In genomic region chr1:6966326-6966725, GRCh38 we compare ENCODE assay signal across 25 cellular contexts.
DNase-seq lines count a peak whose midpoint lies in the region; ATAC-seq, FAIRE-seq and TF ChIP-seq lines count a peak whose summit lies in the region.
"Had no signal": no experiment of that assay in that cellular context is flagged by ENCODE, and none has a peak within 500 bp of the region (broad histone marks: within the 10 kb centered on the region; RNA-seq: fewer than 3 reads in every experiment).

No MANE protein-coding gene starts in this region.

- ATAC-seq in K562, result no peak
- ATAC-seq: A549, GM12878 had no signal

- H2AFZ ChIP-seq in Karpas-422 (ENCODE audit: low read length) (no peak overlapping the region), K562 (ENCODE audit: low read depth, low read length) (no peak overlapping the region)

- H3K4me3 ChIP-seq in BLaER1 (no peak overlapping the region), Karpas-422 (ENCODE audit: low read length) (peak overlapping the region; percentile 46; the same call in 1 of the 2 replicates), K562 (no peak overlapping the region), skeletal muscle tissue (ENCODE audit: low read length in 3 of 3) (no peak overlapping the region), left ventricle myocardium inferior (no peak overlapping the region)
- H3K4me3 ChIP-seq: A549, GM12878 had no signal

- no peaks in the 10 kb centered on the region for H3K9me3 ChIP-seq in BLaER1
- H3K9me3 ChIP-seq in Karpas-422 (ENCODE audit: low read length), result no peaks in the 10 kb centered on the region
- no peaks in the 10 kb centered on the region for H3K9me3 ChIP-seq in K562 (replicated peaks; ENCODE audit: control insufficient read depth, insufficient read depth, low read depth, low read length)
- H3K9me3 ChIP-seq in skeletal muscle tissue (ENCODE audit: control insufficient read depth in 3 of 3, low read length in 3 of 3), result no peaks in the 10 kb centered on the region
- H3K9me3 ChIP-seq in left ventricle myocardium inferior (replicated peaks), result no peaks in the 10 kb centered on the region
- H3K9me3 ChIP-seq: A549 had no signal

- no peak for FAIRE-seq in K562 (lab: Jason Lieb, UNC)
- FAIRE-seq: A549, GM12878, GM12892, GM18507 had no signal

- H3K9me1 ChIP-seq in K562 (ENCODE audit: control insufficient read depth, insufficient read depth, low read length), result no peaks in the 10 kb centered on the region

- no TSS peak for BruUV-seq in K562 (replicated peaks; lab: Mats Ljungman, UMichigan)

- H3K4me2 ChIP-seq in BLaER1, result peak overlapping the region; percentile 92
- H3K4me2 ChIP-seq in Karpas-422 (ENCODE audit: low read depth, low read length, poor library complexity, severe bottlenecking), result peak overlapping the region; percentile 70
- no peak overlapping the region for H3K4me2 ChIP-seq in K562 (ENCODE audit: insufficient read depth, low read length)
- H3K4me2 ChIP-seq: A549 had no signal

- no peaks in the 10 kb centered on the region for H3K27me3 ChIP-seq in BLaER1
- H3K27me3 ChIP-seq in Karpas-422 (ENCODE audit: low read length), result no peaks in the 10 kb centered on the region; the same call in 1 of the 2 replicates
- peaks cover 45 to 53% of the 10 kb centered on the region in 2 experiments for H3K27me3 ChIP-seq in K562 (ENCODE audit: control insufficient read depth in 2 of 2, insufficient read depth in 2 of 2, low read length in 2 of 2)
- peaks cover 0 to 22% (median 0%) of the 10 kb centered on the region in 3 donors for H3K27me3 ChIP-seq in skeletal muscle tissue (ENCODE audit: control insufficient read depth in 3 of 3, insufficient read depth in 3 of 3, low read length in 3 of 3)
- H3K27me3 ChIP-seq in left ventricle myocardium inferior (ENCODE audit: low read depth), result peaks cover 58% of the 10 kb centered on the region

- no peak overlapping the region for H3K9ac ChIP-seq in BLaER1
- no peak overlapping the region for H3K9ac ChIP-seq in Karpas-422 (ENCODE audit: low read length)
- no peak overlapping the region for H3K9ac ChIP-seq in K562 (ENCODE audit: insufficient read depth in 1 of 2, low read depth in 2 of 2, low read length in 2 of 2)
- H3K9ac ChIP-seq in skeletal muscle tissue (ENCODE audit: low read depth in 1 of 3, low read length in 3 of 3), result peak overlapping the region in 1 of 3 donors; percentile 48

- no peaks in the 10 kb centered on the region for H3K36me3 ChIP-seq in BLaER1
- H3K36me3 ChIP-seq in Karpas-422 (ENCODE audit: insufficient read depth, low read length), result no peaks in the 10 kb centered on the region
- H3K36me3 ChIP-seq in K562 (ENCODE audit: control insufficient read depth, insufficient read depth, low read length), result no peaks in the 10 kb centered on the region
- no peaks in the 10 kb centered on the region for H3K36me3 ChIP-seq in skeletal muscle tissue (ENCODE audit: control insufficient read depth in 3 of 3, insufficient read depth in 3 of 3, low read length in 3 of 3)
- H3K36me3 ChIP-seq in left ventricle myocardium inferior, result no peaks in the 10 kb centered on the region

- H3K79me2 ChIP-seq in Karpas-422 (ENCODE audit: low read length), result no peaks in the 10 kb centered on the region
- no peaks in the 10 kb centered on the region for H3K79me2 ChIP-seq in K562 (ENCODE audit: control insufficient read depth, insufficient read depth, low read length)

- intact Hi-C loops in K562 (cut with micrococcal nuclease) (no loop called here), left ventricle myocardium inferior (cut with micrococcal nuclease) (no loop called here)

- POLR2A ChIA-PET in K562 (lab: Yijun Ruan, JAX), result interaction anchor here (0.6 kb wide), 1 partner anchor 100 kb away, joined by 3 read pairs; no protein-coding TSS in a partner anchor

- no peak for TF ChIP-seq EP300 in K562 (IDR thresholded peaks at IDR 0.05; ENCODE audit: low read length)

- H4K20me1 ChIP-seq in BLaER1 (peaks cover 4% of the 10 kb centered on the region; the same call in 1 of the 2 replicates), Karpas-422 (ENCODE audit: insufficient read depth, low read depth, low read length) (no peaks in the 10 kb centered on the region), K562 (replicated peaks; ENCODE audit: control insufficient read depth, insufficient read depth, low read length) (peaks cover 7% of the 10 kb centered on the region; the same call in 1 of the 2 replicates)

- H3K27ac ChIP-seq in BLaER1 (no peak overlapping the region), Karpas-422 (ENCODE audit: low read length) (no peak overlapping the region), K562 (ENCODE audit: extremely low read depth, low read depth, low read length) (no peak overlapping the region), skeletal muscle tissue (ENCODE audit: low read depth, low read length) (peak overlapping the region; percentile 21), left ventricle myocardium inferior (replicated peaks) (no peak overlapping the region)
- H3K27ac ChIP-seq: 22Rv1, A549 had no signal

- in situ Hi-C loops in K562 (cut with MboI), result no loop called here

- H3K9me2 ChIP-seq in Karpas-422 (replicated peaks; ENCODE audit: insufficient read depth, low read length), result no peaks in the 10 kb centered on the region

- no peak for TF ChIP-seq POLR2A in K562 (conservative IDR thresholded peaks at IDR 0.05)

- CTCF ChIA-PET in K562 (lab: Yijun Ruan, JAX; ENCODE audit: low intra/inter-chr PET ratio), result no interaction called here

- WGBS in K562 (ENCODE audit: insufficient coverage, low coverage, missing lambda C conversion rate), result 2% methylated on average over 5 of the region's 5 CpGs

- TF ChIP-seq CTCF in K562 (IDR thresholded peaks at IDR 0.05 in 2 of 3, conservative IDR thresholded peaks at IDR 0.05 in 1 of 3; ENCODE audit: insufficient read depth in 2 of 3, low read depth in 1 of 3, low read length in 3 of 3) (no peak), left ventricle myocardium inferior (IDR thresholded peaks at IDR 0.05; ENCODE audit: borderline replicate concordance) (no peak)

- H3K4me1 ChIP-seq in BLaER1 (peaks cover 88% of the 10 kb centered on the region), Karpas-422 (ENCODE audit: low read length) (peaks cover 45% of the 10 kb centered on the region), K562 (replicated peaks in 1 of 2; ENCODE audit: control insufficient read depth in 2 of 2, insufficient read depth in 2 of 2, low read length in 2 of 2) (peaks cover 0 to 20% of the 10 kb centered on the region in 2 experiments; a peak in 3 of 5 replicates), skeletal muscle tissue (ENCODE audit: control insufficient read depth in 3 of 3, insufficient read depth in 3 of 3, low read length in 3 of 3) (peaks cover 3 to 38% (median 33%) of the 10 kb centered on the region in 3 donors), left ventricle myocardium inferior (peaks cover 15% of the 10 kb centered on the region)

- DNase-seq in Karpas-422, result no peak
- DNase-seq in K562 (ENCODE audit: extremely low read depth in 1 of 4, low spot score in 3 of 4), result no peak
- no peak for DNase-seq in NCI-H510A treated with DMSO at 0.1 percent for 48 hours (lab: John Stamatoyannopoulos, UW)
- DNase-seq in stimulated activated CD4-positive, alpha-beta T cell treated with anti-CD3 and anti-CD28 coated beads, Interleukin-4, amount 100 ng/mL, for 24 hours, result no peak
- no peak for DNase-seq in left ventricle myocardium inferior
- DNase-seq: AML-193; C1 segment of cervical spinal cord; CD4-positive, alpha-beta memory T cell; CD4-positive, CD25-positive, alpha-beta regulatory T cell; CD8-positive, alpha-beta memory T cell; COR-L47; DMS 273 treated with DMSO at 0.1 percent for 48 hours; DMS153; DMS53; DMS79; DND-41; EL; GDM1 had no signal

- no peak for TF ChIP-seq RAD21 in K562 (CRISPR knock-in tag; conservative IDR thresholded peaks at IDR 0.05 in 1 of 2, IDR thresholded peaks at IDR 0.05 in 1 of 2)

TF ChIP-seq in K562, 482 proteins besides CTCF, POLR2A, EP300 and RAD21 (continues in another document):
- TF ChIP-seq ELF4 (CRISPR knock-in tag; IDR thresholded peaks at IDR 0.05) (no peak), ZBTB11 (CRISPR knock-in tag; IDR thresholded peaks at IDR 0.05) (no peak), CBFA2T2 (conservative IDR thresholded peaks at IDR 0.05) (no peak), ZNF217 (CRISPR knock-in tag; IDR thresholded peaks at IDR 0.05) (no peak)
- TF ChIP-seq, protein P1, sequence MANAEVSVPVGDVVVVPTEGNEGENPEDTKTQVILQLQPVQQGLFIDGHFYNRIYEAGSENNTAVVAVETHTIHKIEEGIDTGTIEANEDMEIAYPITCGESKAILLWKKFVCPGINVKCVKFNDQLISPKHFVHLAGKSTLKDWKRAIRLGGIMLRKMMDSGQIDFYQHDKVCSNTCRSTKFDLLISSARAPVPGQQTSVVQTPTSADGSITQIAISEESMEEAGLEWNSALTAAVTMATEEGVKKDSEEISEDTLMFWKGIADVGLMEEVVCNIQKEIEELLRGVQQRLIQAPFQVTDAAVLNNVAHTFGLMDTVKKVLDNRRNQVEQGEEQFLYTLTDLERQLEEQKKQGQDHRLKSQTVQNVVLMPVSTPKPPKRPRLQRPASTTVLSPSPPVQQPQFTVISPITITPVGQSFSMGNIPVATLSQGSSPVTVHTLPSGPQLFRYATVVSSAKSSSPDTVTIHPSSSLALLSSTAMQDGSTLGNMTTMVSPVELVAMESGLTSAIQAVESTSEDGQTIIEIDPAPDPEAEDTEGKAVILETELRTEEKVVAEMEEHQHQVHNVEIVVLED (CRISPR knock-in tag; IDR thresholded peaks at IDR 0.05), result no peak
